Comparison of ENCODE assay signal across 11 cellular contexts in the genomic region with DNA sequence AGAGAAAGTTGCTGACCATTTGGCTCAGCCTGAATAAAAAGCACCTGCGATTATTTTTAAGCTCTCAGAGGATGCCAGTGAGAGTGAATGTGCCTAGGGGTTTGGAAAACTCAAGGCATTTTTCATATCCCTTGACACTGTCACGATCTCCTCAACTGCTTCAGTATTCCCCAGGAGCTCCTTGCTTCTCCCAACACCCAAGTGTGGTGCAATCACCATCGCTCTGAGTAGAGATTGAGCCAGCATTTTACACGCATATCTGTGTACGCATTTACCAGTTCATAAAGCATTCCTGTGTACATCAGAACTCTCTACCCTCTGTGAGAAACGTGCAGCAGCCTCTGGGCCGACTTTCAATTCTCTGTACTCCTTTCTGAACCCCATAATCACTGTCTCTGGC. TPM values are rescaled to one million over a fixed set of nuclear protein-coding genes. Genes with fewer than 3 reads are reported as not detected.
A peak's percentile ranks its signal among the peaks of the same experiment; 100 is the strongest.
DNase-seq lines count a peak whose midpoint lies in the region; ATAC-seq and TF ChIP-seq lines count a peak whose summit lies in the region.
"Had no signal": no experiment of that assay in that cellular context is flagged by ENCODE, and none has a peak within 500 bp of the region (broad histone marks: within the 10 kb centered on the region; RNA-seq: fewer than 3 reads in every experiment).

No MANE protein-coding gene starts in this region.

- H2BK120ac ChIP-seq in H9 (ENCODE audit: low read depth, low read length, poor library complexity, severe bottlenecking): no peak overlapping the region

- in situ Hi-C loops in Panc1 (cut with HindIII; ENCODE audit: low pct_unique_long_range_greater_than_20kb, low sequenced_read_pairs): no loop called here

- H3K56ac ChIP-seq in H9 (ENCODE audit: insufficient read length, low read depth, low read length): no peak overlapping the region

- no peak for TF ChIP-seq CTCF in H9 (conservative IDR thresholded peaks at IDR 0.05)
- no peak for TF ChIP-seq CTCF in Panc1 (IDR thresholded peaks at IDR 0.05)
- no peak for TF ChIP-seq CTCF in epithelial cell of proximal tubule (conservative IDR thresholded peaks at IDR 0.05; ENCODE audit: low read depth, low read length)

- H4K91ac ChIP-seq in H9 (ENCODE audit: insufficient read length, low read depth, low read length): no peak overlapping the region

- DNase-seq in H9 (no peak), Panc1 (ENCODE audit: low read depth, low spot score) (no peak), epithelial cell of proximal tubule (ENCODE audit: low read depth) (no peak), NCI-H2107 treated with DMSO at 0.1 percent for 48 hours (lab: John Stamatoyannopoulos, UW; ENCODE audit: unreplicated experiment) (no peak), NCI-H69 (lab: John Stamatoyannopoulos, UW) (no peak)
- DNase-seq: activated CD4-positive, alpha-beta T cell treated with anti-CD3 and anti-CD28 coated beads, Interleukin-2, amount 50 U/mL, for 4 hours; NCI-H526; stimulated activated naive CD4-positive, alpha-beta T cell had no signal

- H2BK20ac ChIP-seq in H9 (ENCODE audit: low read depth, low read length, poor library complexity, severe bottlenecking): no peak overlapping the region

- peak overlapping the region; percentile 96 to 98 for H3K4me3 Mint-ChIP-seq in H9

- H3K4me1 ChIP-seq in H9 (ENCODE audit: insufficient read depth, low read length) (no peaks in the 10 kb centered on the region; the same call in 1 of the 2 replicates), Panc1 (ENCODE audit: control insufficient read depth, insufficient read depth, low read length) (peaks cover 25% of the 10 kb centered on the region), skeletal muscle satellite cell (ENCODE audit: control insufficient read depth, insufficient read depth, low read length) (peaks cover 22% of the 10 kb centered on the region)

- no TSS peak for BruUV-seq in Panc1 (replicated peaks; lab: Mats Ljungman, UMichigan)

- no peaks in the 10 kb centered on the region for H3K27me3 Mint-ChIP-seq in H9 (ENCODE audit: low read depth)

- no peak overlapping the region for H3K9ac ChIP-seq in H9 (ENCODE audit: extremely low read depth, insufficient read length, low read length)
- H3K9ac ChIP-seq in skeletal muscle satellite cell (ENCODE audit: low read depth, low read length): peak overlapping the region; percentile 98

- H2BK5ac ChIP-seq in H9 (ENCODE audit: insufficient read length, low read length): no peak overlapping the region

- peaks cover 8% of the 10 kb centered on the region for H3K79me1 ChIP-seq in H9 (ENCODE audit: insufficient read depth, low read depth, low read length, poor library complexity, severe bottlenecking)

- H4K20me1 ChIP-seq in H9 (ENCODE audit: control insufficient read depth, insufficient read depth, insufficient read length): no peaks in the 10 kb centered on the region

- no peaks in the 10 kb centered on the region for H3K23me2 ChIP-seq in H9 (ENCODE audit: insufficient read length, low read depth, low read length, poor library complexity, severe bottlenecking)

- no peak overlapping the region for H2AFZ ChIP-seq in H9 (ENCODE audit: low read length)

- POLR2A ChIA-PET in Panc1 (lab: Charles Lee): interaction anchor here (0.7 kb wide), 1 partner anchor 120 kb away, joined by 5 read pairs; no protein-coding TSS in a partner anchor

- no peak overlapping the region for H4K8ac ChIP-seq in H9 (replicated peaks; ENCODE audit: insufficient read length, low read depth, low read length)

- H4K5ac ChIP-seq in H9 (ENCODE audit: insufficient read length, low read depth, low read length): no peak overlapping the region

- H3K27ac Mint-ChIP-seq in H9: peak overlapping the region in 2 of 3 experiments; percentile 40 to 71; a peak in 2 of 7 replicates

- H3K27ac ChIP-seq in H9 (ENCODE audit: insufficient read length, low read depth, low read length) (no peak overlapping the region), Panc1 (ENCODE audit: low read length) (no peak overlapping the region; the same call in 1 of the 2 replicates)

- no peak overlapping the region for H3K23ac ChIP-seq in H9 (ENCODE audit: insufficient read length, low read depth, low read length)

- peaks cover 35 to 40% of the 10 kb centered on the region in 2 experiments for H3K4me1 Mint-ChIP-seq in H9

- no peak overlapping the region for H3K14ac ChIP-seq in H9 (ENCODE audit: insufficient read depth, low read length)

- peak overlapping the region; percentile 89 to 95 for H3K4me3 ChIP-seq in Panc1 (ENCODE audit: low read depth in 2 of 2, low read length in 2 of 2)
- H3K4me3 ChIP-seq in epithelial cell of proximal tubule (ENCODE audit: low read depth, low read length): peak overlapping the region; percentile 94
- H3K4me3 ChIP-seq in skeletal muscle satellite cell (ENCODE audit: low read length): peak overlapping the region; percentile 95

- H3K18ac ChIP-seq in H9 (ENCODE audit: insufficient read length, low read depth, low read length): no peak overlapping the region

- CTCF ChIA-PET in Panc1 (lab: Charles Lee): no interaction called here

- H2AK5ac ChIP-seq in H9 (ENCODE audit: insufficient read length, low read length): no peak overlapping the region

- no peaks in the 10 kb centered on the region for H3K27me3 ChIP-seq in H9 (ENCODE audit: insufficient read depth, low read length)
- no peaks in the 10 kb centered on the region for H3K27me3 ChIP-seq in Panc1 (ENCODE audit: control insufficient read depth, insufficient read depth, low read length)
- no peaks in the 10 kb centered on the region for H3K27me3 ChIP-seq in skeletal muscle satellite cell (ENCODE audit: control insufficient read depth, insufficient read depth, low read length)

- no peak overlapping the region for H3K4ac ChIP-seq in H9 (ENCODE audit: low read depth, low read length)

- ATAC-seq in Panc1 (no peak), HG02588 (IDR thresholded peaks at IDR 0.05; ENCODE audit: unreplicated experiment) (no peak)
- ATAC-seq: esophagus mucosa had no signal

- intact Hi-C loops in Panc1 (cut with micrococcal nuclease; ENCODE audit: unreplicated experiment): no loop called here

- H3K9me3 Mint-ChIP-seq in H9: no peaks in the 10 kb centered on the region; a peak in 1 of 5 replicates

- H3K36me3 Mint-ChIP-seq in H9 (ENCODE audit: insufficient read depth in 1 of 3, low read depth in 3 of 3): peaks cover 11 to 36% (median 35%) of the 10 kb centered on the region in 3 experiments; a peak in 5 of 7 replicates

- no peaks in the 10 kb centered on the region for H3K9me3 ChIP-seq in H9 (ENCODE audit: control insufficient read depth, low read depth, low read length)
- H3K9me3 ChIP-seq in Panc1 (ENCODE audit: control insufficient read depth, insufficient read depth, low read depth, low read length): no peaks in the 10 kb centered on the region
- H3K9me3 ChIP-seq in skeletal muscle satellite cell (replicated peaks; ENCODE audit: low read length): no peaks in the 10 kb centered on the region

- H3T11ph ChIP-seq in H9 (ENCODE audit: low read length): no peak overlapping the region

- H3K36me3 ChIP-seq in Panc1 (ENCODE audit: control insufficient read depth, insufficient read depth, low read length) (peaks cover 8% of the 10 kb centered on the region), skeletal muscle satellite cell (ENCODE audit: insufficient read depth, low read length) (peaks cover 29% of the 10 kb centered on the region)

- peaks cover 3% of the 10 kb centered on the region; the same call in 1 of the 2 replicates for H3K79me2 ChIP-seq in H9 (ENCODE audit: insufficient read depth, low read length)

- no CpG with 5 or more reads among the region's 7 CpGs for WGBS in H9 (ENCODE audit: extremely low coverage, insufficient read length, low lambda C conversion rate)

- peak overlapping the region; percentile 65 for H3K4me2 ChIP-seq in H9 (ENCODE audit: insufficient read depth, insufficient read length, low read length)
- peak overlapping the region; percentile 85 for H3K4me2 ChIP-seq in skeletal muscle satellite cell (ENCODE audit: low read length)

- H2BK15ac ChIP-seq in H9 (ENCODE audit: low read depth, low read length): no peak overlapping the region

- H2BK12ac ChIP-seq in H9 (ENCODE audit: insufficient read length, low read depth, low read length): no peak overlapping the region

RNA-seq across cellular contexts. Expression of gene SRRD, which starts 1.3 kb away (rescaled TPM):
- total RNA-seq in H9 (2021) (32.2 and 36.0 TPM in 2 replicates), Panc1 (2021; ENCODE audit: unreplicated experiment) (21.9 TPM), epithelial cell of proximal tubule (17.1 and 34.1 TPM in 2 replicates)
- polyA plus RNA-seq in Panc1 (2012; ENCODE audit: insufficient read length): 9.2 TPM
- total RNA-seq in skeletal muscle satellite cell (2012; rRNA removed): 9.4 and 13.2 TPM in 2 replicates

RNA-seq across cellular contexts. Expression of gene HPS4, which starts 1.4 kb away (rescaled TPM):
- total RNA-seq in H9 (2021): 24.4 and 26.2 TPM in 2 replicates
- total RNA-seq in Panc1 (2021; ENCODE audit: unreplicated experiment): 26.2 TPM
- 14.4 TPM for polyA plus RNA-seq in Panc1 (2012; ENCODE audit: insufficient read length)
- total RNA-seq in epithelial cell of proximal tubule: 26.0 and 35.3 TPM in 2 replicates
- total RNA-seq in skeletal muscle satellite cell (2012; rRNA removed): 18.5 and 19.0 TPM in 2 replicates

RNA-seq across cellular contexts. Expression of gene TFIP11, which starts 27.3 kb away (rescaled TPM):
- total RNA-seq in H9 (2021) (36.4 and 37.7 TPM in 2 replicates), Panc1 (2021; ENCODE audit: unreplicated experiment) (29.8 TPM), epithelial cell of proximal tubule (17.8 and 26.3 TPM in 2 replicates)
- polyA plus RNA-seq in Panc1 (2012; ENCODE audit: insufficient read length): 34.5 TPM
- 27.1 and 28.4 TPM in 2 replicates for total RNA-seq in skeletal muscle satellite cell (2012; rRNA removed)

RNA-seq across cellular contexts. Expression of gene ASPHD2, which starts 56.0 kb away (rescaled TPM):
- total RNA-seq in H9 (2021) (7.1 and 8.5 TPM in 2 replicates), Panc1 (2021; ENCODE audit: unreplicated experiment) (0.15 TPM), epithelial cell of proximal tubule (7.3 and 10.4 TPM in 2 replicates)
- polyA plus RNA-seq in Panc1 (2012; ENCODE audit: insufficient read length): 0.38 TPM
- total RNA-seq in skeletal muscle satellite cell (2012; rRNA removed): 0.51 and 2.6 TPM in 2 replicates
